Comparison of ENCODE assay signal across 8 cellular contexts in genomic region chr17:34961093-34961911, GRCh38. TPM values are rescaled to one million over a fixed set of nuclear protein-coding genes. Genes with fewer than 3 reads are reported as not detected.
DNase-seq lines count a peak whose midpoint lies in the region; TF ChIP-seq lines count a peak whose summit lies in the region.

Gene CCT6B (minus strand): TSS chr17:34961460. CDS start chr17:34961393, 67 bp downstream.
Gene ZNF830 (plus strand): TSS chr17:34961540. CDS start chr17:34961567, 27 bp downstream.

- H3K4me1 ChIP-seq in SJSA1 (replicated peaks), result peaks cover 14% of the 10 kb centered on the region
- peaks cover 21 to 26% of the 10 kb centered on the region in 2 experiments for H3K4me1 ChIP-seq in neutrophil (ENCODE audit: control insufficient read depth in 1 of 2, insufficient read depth in 1 of 2, low read depth in 1 of 2, low read length in 1 of 2)

- peak; percentile 95 for DNase-seq in GM03348 (ENCODE audit: low spot score)
- DNase-seq in HEK293T (ENCODE audit: extremely low spot score), result peak; percentile 88
- DNase-seq in MV-4-11 (lab: John Stamatoyannopoulos, UW), result peak; percentile 93
- DNase-seq in SJSA1 (ENCODE audit: low read depth in 1 of 2, low spot score in 2 of 2), result peak; percentile 88 to 89
- DNase-seq in activated naive CD4-positive, alpha-beta T cell treated with anti-CD3 and anti-CD28 coated beads, Interleukin-2, amount 10 ng/mL, durations not matched to agents 7 days and 5 days, result peak; percentile 96
- peak; percentile 94 for DNase-seq in germinal center (ENCODE audit: low spot score)
- peak; percentile 16 to 98 (median 84) for DNase-seq in substantia nigra (lab: John Stamatoyannopoulos, UW)

- H3K9me3 ChIP-seq in SJSA1 (replicated peaks) (no peaks in the 10 kb centered on the region), neutrophil (no peaks in the 10 kb centered on the region)

- POLR2A ChIA-PET in HEK293T (lab: Yijun Ruan, JAX), result interaction anchor here (0.5 to 1.7 kb wide), 7 partner anchors 11 to 26 kb away, joined by 3 to 16 read pairs (median 5); no protein-coding TSS in a partner anchor

- peak within 1 kb of the TSS; percentile 66 for H3K4me3 ChIP-seq in SJSA1
- H3K4me3 ChIP-seq in neutrophil (ENCODE audit: low read depth in 1 of 2, low read length in 1 of 2), result peak within 1 kb of the TSS; percentile 95 to 99

- peaks cover 35% of the 10 kb centered on the region for H3K36me3 ChIP-seq in SJSA1
- peaks cover 21% of the 10 kb centered on the region for H3K36me3 ChIP-seq in neutrophil

- H3K27me3 ChIP-seq in SJSA1 (replicated peaks), result no peaks in the 10 kb centered on the region
- no peaks in the 10 kb centered on the region for H3K27me3 ChIP-seq in neutrophil

- peak; percentile 32 for TF ChIP-seq CTCF in neutrophil (IDR thresholded peaks at IDR 0.05)

- no peaks in the 10 kb centered on the region for H3K9me3 Mint-ChIP-seq in activated naive CD4-positive, alpha-beta T cell treated with anti-CD3 and anti-CD28 coated beads, Interleukin-2, amount 10 ng/mL, durations not matched to agents 7 days and 5 days

- H3K27ac ChIP-seq in SJSA1 (peak within 1 kb of the TSS; percentile 85), neutrophil (peak within 1 kb of the TSS; percentile 89), substantia nigra (ENCODE audit: low read depth, low read length, poor library complexity, severe bottlenecking) (peak within 1 kb of the TSS; percentile 94)

- CTCF ChIA-PET in HEK293T (lab: Yijun Ruan, JAX), result no interaction called here
- CTCF ChIA-PET in activated naive CD4-positive, alpha-beta T cell treated with anti-CD3 and anti-CD28 coated beads, Interleukin-2, amount 10 ng/mL, durations not matched to agents 7 days and 5 days (lab: Charles Lee), result interaction anchor here (0.7 kb wide), 1 partner anchor 157 kb away, joined by 3 read pairs; no protein-coding TSS in a partner anchor

- peak within 1 kb of the TSS; percentile 100 for H3K4me3 Mint-ChIP-seq in activated naive CD4-positive, alpha-beta T cell treated with anti-CD3 and anti-CD28 coated beads, Interleukin-2, amount 10 ng/mL, durations not matched to agents 7 days and 5 days

- H3K27ac Mint-ChIP-seq in activated naive CD4-positive, alpha-beta T cell treated with anti-CD3 and anti-CD28 coated beads, Interleukin-2, amount 10 ng/mL, durations not matched to agents 7 days and 5 days, result peak within 1 kb of the TSS; percentile 99

- peaks cover 28% of the 10 kb centered on the region for H3K4me1 Mint-ChIP-seq in activated naive CD4-positive, alpha-beta T cell treated with anti-CD3 and anti-CD28 coated beads, Interleukin-2, amount 10 ng/mL, durations not matched to agents 7 days and 5 days

- H3K36me3 Mint-ChIP-seq in activated naive CD4-positive, alpha-beta T cell treated with anti-CD3 and anti-CD28 coated beads, Interleukin-2, amount 10 ng/mL, durations not matched to agents 7 days and 5 days, result peaks cover 24% of the 10 kb centered on the region

- peaks cover 13% of the 10 kb centered on the region for H3K27me3 Mint-ChIP-seq in activated naive CD4-positive, alpha-beta T cell treated with anti-CD3 and anti-CD28 coated beads, Interleukin-2, amount 10 ng/mL, durations not matched to agents 7 days and 5 days

TF ChIP-seq in HEK293T, 16 proteins besides CTCF, POLR2A, EP300 and RAD21:
- TF ChIP-seq PKNOX1 (IDR thresholded peaks at IDR 0.05), result no peak
- TF ChIP-seq BHLHE40 (IDR thresholded peaks at IDR 0.05; ENCODE audit: borderline replicate concordance), result no peak
- no peak for TF ChIP-seq TARDBP (IDR thresholded peaks at IDR 0.05)
- no peak for TF ChIP-seq FOXM1 (IDR thresholded peaks at IDR 0.05; ENCODE audit: borderline replicate concordance)
- peak; percentile 79 for TF ChIP-seq L3MBTL2 (conservative IDR thresholded peaks at IDR 0.05)
- 0 out of 2 replicates have a peak, but pooled peaks have one; percentile 39 for TF ChIP-seq NFRKB (IDR thresholded peaks at IDR 0.05)
- no peak for TF ChIP-seq SP1 (IDR thresholded peaks at IDR 0.05)
- TF ChIP-seq ELF4 (IDR thresholded peaks at IDR 0.05), result peak; percentile 49
- TF ChIP-seq FOXK2 (IDR thresholded peaks at IDR 0.05), result no peak
- peak; percentile 94 for TF ChIP-seq ZNF384 (IDR thresholded peaks at IDR 0.05)
TF ChIP-seq in HEK293T: peak in this region for 4.

RNA-seq across cellular contexts. Expression of gene CCT6B, which starts in this region (rescaled TPM):
- 0.84 and 1.9 TPM in 2 replicates for total RNA-seq in SJSA1 (2014; rRNA removed; shearing (Covaris generic))

RNA-seq across cellular contexts. Expression of gene ZNF830, which starts in this region (rescaled TPM):
- 20.8 and 21.2 TPM in 2 replicates for total RNA-seq in SJSA1 (2014; rRNA removed; shearing (Covaris generic))

Comparison
In these comparisons a context has a peak if more than half of its experiments do, and no peak if none do; other contexts are left out.
1. Peak in every context shown above with its lines: DNase-seq, H3K4me3 ChIP-seq and H3K27ac ChIP-seq.